Comparison of ENCODE assay signal across 12 cellular contexts in genomic region chr2:64311191-64311910, GRCh38.
DNase-seq lines count a peak whose midpoint lies in the region; ATAC-seq and TF ChIP-seq lines count a peak whose summit lies in the region.
"Had no signal": no experiment of that assay in that cellular context is flagged by ENCODE, and none has a peak within 500 bp of the region (broad histone marks: within the 10 kb centered on the region; RNA-seq: fewer than 3 reads in every experiment).

No MANE protein-coding gene starts in this region.

- H3K18ac ChIP-seq in trophoblast cell (ENCODE audit: low read length): no peak overlapping the region

- H2BK120ac ChIP-seq in trophoblast cell (ENCODE audit: insufficient read depth, low read length, poor library complexity): no peak overlapping the region

- H3K9me3 ChIP-seq in left ventricle myocardium inferior (replicated peaks) (peaks cover 6% of the 10 kb centered on the region), esophagus muscularis mucosa (no peaks in the 10 kb centered on the region), trophoblast cell (ENCODE audit: insufficient read depth, low read depth, low read length) (peaks cover 1% of the 10 kb centered on the region)
- H3K9me3 ChIP-seq in effector memory CD4-positive, alpha-beta T cell (ENCODE audit: control insufficient read depth, low read length): no peaks in the 10 kb centered on the region

- TF ChIP-seq EP300 in esophagus muscularis mucosa (IDR thresholded peaks at IDR 0.05): no peak

- intact Hi-C loops in left ventricle myocardium inferior (cut with micrococcal nuclease) (loop anchor here (10.0 kb wide), 1 partner anchor 177 kb away; no protein-coding TSS in a partner anchor), Right ventricle myocardium superior (cut with DNase I) (loop anchor here (5.0 kb wide), 1 partner anchor 259 kb away; no protein-coding TSS in a partner anchor), esophagus muscularis mucosa (cut with DNase I) (loop anchor here (5.0 kb wide), 1 partner anchor 259 kb away; no protein-coding TSS in a partner anchor)

- H3K4me3 ChIP-seq in left ventricle myocardium inferior (no peak overlapping the region), esophagus muscularis mucosa (no peak overlapping the region), trophoblast cell (ENCODE audit: low read depth, low read length) (no peak overlapping the region)
- H3K4me3 ChIP-seq in effector memory CD4-positive, alpha-beta T cell (ENCODE audit: insufficient read depth, low read depth, low read length, poor library complexity, severe bottlenecking): no peak overlapping the region

- TF ChIP-seq CTCF in left ventricle myocardium inferior (IDR thresholded peaks at IDR 0.05; ENCODE audit: borderline replicate concordance): no peak
- TF ChIP-seq CTCF in esophagus muscularis mucosa (IDR thresholded peaks at IDR 0.05): no peak

- no peak overlapping the region for H3K4ac ChIP-seq in trophoblast cell (ENCODE audit: low read depth, low read length)

- H3K4me1 ChIP-seq in left ventricle myocardium inferior (peaks cover 27% of the 10 kb centered on the region), esophagus muscularis mucosa (peaks cover 16 to 18% (median 16%) of the 10 kb centered on the region in 4 donors), trophoblast cell (ENCODE audit: control insufficient read depth in 1 of 2, insufficient read depth in 2 of 2, low read length in 2 of 2) (peaks cover 0 to 8% of the 10 kb centered on the region in 2 experiments)
- H3K4me1 ChIP-seq in effector memory CD4-positive, alpha-beta T cell (ENCODE audit: control insufficient read depth, insufficient read depth, low read length, poor library complexity, severe bottlenecking): no peaks in the 10 kb centered on the region

- no peak overlapping the region for H4K12ac ChIP-seq in trophoblast cell (ENCODE audit: low read depth, low read length)

- TF ChIP-seq POLR2A in esophagus muscularis mucosa (IDR thresholded peaks at IDR 0.05; ENCODE audit: low read depth): no peak

- H3K14ac ChIP-seq in trophoblast cell (ENCODE audit: low read length): peak overlapping the region; percentile 0

- no peak overlapping the region for H4K91ac ChIP-seq in trophoblast cell (ENCODE audit: low read depth, low read length)

- H2BK5ac ChIP-seq in trophoblast cell (ENCODE audit: low read depth, low read length, poor library complexity): no peak overlapping the region

- no peak overlapping the region for H2AFZ ChIP-seq in trophoblast cell (ENCODE audit: insufficient read depth, low read length, poor library complexity)

- no peak overlapping the region for H4K8ac ChIP-seq in trophoblast cell (ENCODE audit: low read depth, low read length)

- no peak overlapping the region for H2AK5ac ChIP-seq in trophoblast cell (ENCODE audit: low read length)

- ATAC-seq in Right ventricle myocardium superior (ENCODE audit: poor library complexity) (no peak), GM21529 (IDR thresholded peaks at IDR 0.05; ENCODE audit: unreplicated experiment) (no peak), HG03196 (IDR thresholded peaks at IDR 0.05; ENCODE audit: unreplicated experiment) (no peak)

- H3K9ac ChIP-seq in trophoblast cell (ENCODE audit: low read length): no peak overlapping the region

- 94% methylated on average over 17 of the region's 17 CpGs for WGBS in esophagus muscularis mucosa
- no CpG with 5 or more reads among the region's 17 CpGs for WGBS in trophoblast cell (ENCODE audit: extremely low coverage, insufficient coverage, insufficient read length)

- no peak overlapping the region for H3K4me2 ChIP-seq in trophoblast cell (ENCODE audit: low read length)

- H3K79me1 ChIP-seq in trophoblast cell (ENCODE audit: low read length): peaks cover 3% of the 10 kb centered on the region

- H3K36me3 ChIP-seq in left ventricle myocardium inferior (no peaks in the 10 kb centered on the region), esophagus muscularis mucosa (no peaks in the 10 kb centered on the region), trophoblast cell (ENCODE audit: control insufficient read depth in 1 of 2, insufficient read depth in 2 of 2, low read length in 2 of 2) (no peaks in the 10 kb centered on the region)
- H3K36me3 ChIP-seq in effector memory CD4-positive, alpha-beta T cell (ENCODE audit: control insufficient read depth, insufficient read depth, low read length): no peaks in the 10 kb centered on the region

- no peak for DNase-seq in left ventricle myocardium inferior
- DNase-seq in Right ventricle myocardium superior: no peak
- DNase-seq in esophagus muscularis mucosa (ENCODE audit: extremely low spot score): peak; percentile 80
- no peak for DNase-seq in trophoblast cell
- DNase-seq in effector memory CD4-positive, alpha-beta T cell: no peak
- DNase-seq in iPS-NIHi7 (ENCODE audit: extremely low spot score): no peak
- DNase-seq: activated naive CD4-positive, alpha-beta T cell; KBM-7; PC-3; stimulated activated CD4-positive, alpha-beta T cell treated with anti-CD3 and anti-CD28 coated beads, Interleukin-4, amount 100 ng/mL, for 1 hour had no signal

- no peak overlapping the region for H2BK12ac ChIP-seq in trophoblast cell (ENCODE audit: low read length)

- H3K27me3 ChIP-seq in left ventricle myocardium inferior (ENCODE audit: low read depth): no peaks in the 10 kb centered on the region
- no peaks in the 10 kb centered on the region for H3K27me3 ChIP-seq in esophagus muscularis mucosa
- H3K27me3 ChIP-seq in trophoblast cell (ENCODE audit: insufficient read depth, low read length): no peaks in the 10 kb centered on the region
- no peaks in the 10 kb centered on the region for H3K27me3 ChIP-seq in effector memory CD4-positive, alpha-beta T cell (replicated peaks; ENCODE audit: control insufficient read depth, insufficient read depth, low read length, poor library complexity, severe bottlenecking)

- no peaks in the 10 kb centered on the region for H3K79me2 ChIP-seq in trophoblast cell (ENCODE audit: control insufficient read depth, insufficient read depth, low read length, poor library complexity)

- no peak overlapping the region for H3K23ac ChIP-seq in trophoblast cell (ENCODE audit: low read length)

- H3K27ac ChIP-seq in left ventricle myocardium inferior (replicated peaks) (peak overlapping the region; percentile 64), esophagus muscularis mucosa (replicated peaks in 1 of 4) (peak overlapping the region in 2 of 4 donors; percentile 7 to 46), trophoblast cell (ENCODE audit: low read depth, low read length) (no peak overlapping the region)
- no peak overlapping the region for H3K27ac ChIP-seq in effector memory CD4-positive, alpha-beta T cell (ENCODE audit: insufficient read depth, low read length, poor library complexity, severe bottlenecking)
